31 cellular contexts compared by ENCODE assay signal in genomic region chrX:1416965-1417760, GRCh38. TPM values are rescaled to one million over a fixed set of nuclear protein-coding genes. Genes with fewer than 3 reads are reported as not detected.
A peak's percentile ranks its signal among the peaks of the same experiment; 100 is the strongest.
DNase-seq lines count a peak whose midpoint lies in the region; ATAC-seq, FAIRE-seq and TF ChIP-seq lines count a peak whose summit lies in the region.
"Had no signal": no experiment of that assay in that cellular context is flagged by ENCODE, and none has a peak within 500 bp of the region (broad histone marks: within the 10 kb centered on the region; RNA-seq: fewer than 3 reads in every experiment).

No MANE protein-coding gene starts in this region.

- peaks cover 25% of the 10 kb centered on the region; the same call in 2 of the 3 replicates for H3K36me3 ChIP-seq in K562 (ENCODE audit: control insufficient read depth, insufficient read depth, low read length)
- peaks cover 48 to 66% of the 10 kb centered on the region in 2 experiments for H3K36me3 ChIP-seq in trophoblast cell (ENCODE audit: control insufficient read depth in 1 of 2, insufficient read depth in 2 of 2, low read length in 2 of 2)
- H3K36me3 ChIP-seq: colonic mucosa had no signal

- no peak for TF ChIP-seq RAD21 in K562 (CRISPR knock-in tag; conservative IDR thresholded peaks at IDR 0.05 in 1 of 2, IDR thresholded peaks at IDR 0.05 in 1 of 2)

- H3K9me3 Mint-ChIP-seq in activated CD4-positive, alpha-beta T cell treated with anti-CD3 and anti-CD28 coated beads, Interleukin-2, amount 10 ng/mL, durations not matched to agents 7 days and 5 days, result peaks cover 13% of the 10 kb centered on the region

- no peak overlapping the region; the same call in 2 of the 3 replicates for H3K27ac ChIP-seq in K562 (ENCODE audit: extremely low read depth, low read depth, low read length)
- no peak overlapping the region for H3K27ac ChIP-seq in trophoblast cell (ENCODE audit: low read depth, low read length)
- H3K27ac ChIP-seq: ascending aorta, colonic mucosa, left lung, neural progenitor cell, parathyroid adenoma, PC-9, VCaP had no signal

- TF ChIP-seq POLR2A in GM18505 (IDR thresholded peaks at IDR 0.05; ENCODE audit: borderline replicate concordance, extremely low read depth, insufficient read depth, insufficient read length) (peak; percentile 2), K562 (conservative IDR thresholded peaks at IDR 0.05) (peak; percentile 60)

- no peak for TF ChIP-seq CTCF in K562 (IDR thresholded peaks at IDR 0.05 in 2 of 3, conservative IDR thresholded peaks at IDR 0.05 in 1 of 3; ENCODE audit: insufficient read depth in 2 of 3, low read depth in 1 of 3, low read length in 3 of 3)

- no peaks in the 10 kb centered on the region for H4K20me1 ChIP-seq in K562 (replicated peaks; ENCODE audit: control insufficient read depth, insufficient read depth, low read length)

- CTCF ChIA-PET in activated CD4-positive, alpha-beta T cell treated with anti-CD3 and anti-CD28 coated beads, Interleukin-2, amount 10 ng/mL, durations not matched to agents 7 days and 5 days (lab: Charles Lee), result no interaction called here
- CTCF ChIA-PET in K562 (lab: Yijun Ruan, JAX; ENCODE audit: low intra/inter-chr PET ratio), result no interaction called here

- FAIRE-seq in K562 (lab: Jason Lieb, UNC), result no peak
- FAIRE-seq: G401.6, GM19239, islet of Langerhans, urothelium cell line had no signal

- POLR2A ChIA-PET in activated CD4-positive, alpha-beta T cell treated with anti-CD3 and anti-CD28 coated beads, Interleukin-2, amount 10 ng/mL, durations not matched to agents 7 days and 5 days (lab: Charles Lee), result no interaction called here
- POLR2A ChIA-PET in K562 (lab: Yijun Ruan, JAX), result no interaction called here

- H3K9me1 ChIP-seq in K562 (ENCODE audit: control insufficient read depth, insufficient read depth, low read length), result no peaks in the 10 kb centered on the region

- 90% methylated on average over 10 of the region's 14 CpGs for WGBS in K562 (ENCODE audit: insufficient coverage, low coverage, missing lambda C conversion rate)
- no CpG with 5 or more reads among the region's 14 CpGs for WGBS in trophoblast cell (ENCODE audit: extremely low coverage, insufficient coverage, insufficient read length)

- H3K14ac ChIP-seq in trophoblast cell (ENCODE audit: low read length), result no peak overlapping the region

- no peak overlapping the region for H3K4ac ChIP-seq in trophoblast cell (ENCODE audit: low read depth, low read length)

- H4K8ac ChIP-seq in trophoblast cell (ENCODE audit: low read depth, low read length), result no peak overlapping the region

- intact Hi-C loops in K562 (cut with micrococcal nuclease), result no loop called here

- no peaks in the 10 kb centered on the region for H3K4me1 Mint-ChIP-seq in activated CD4-positive, alpha-beta T cell treated with anti-CD3 and anti-CD28 coated beads, Interleukin-2, amount 10 ng/mL, durations not matched to agents 7 days and 5 days
- H3K4me1 Mint-ChIP-seq: activated CD4-positive, alpha-beta T cell treated with anti-CD3 and anti-CD28 coated beads, Interleukin-2, amount 10 ng/mL, durations not matched to agents 24 days and 14 days; neural progenitor cell had no signal

- in situ Hi-C loops in K562 (cut with MboI), result no loop called here

- H3K27me3 Mint-ChIP-seq in activated CD4-positive, alpha-beta T cell treated with anti-CD3 and anti-CD28 coated beads, Interleukin-2, amount 10 ng/mL, durations not matched to agents 7 days and 5 days, result no peaks in the 10 kb centered on the region
- H3K27me3 Mint-ChIP-seq: activated CD4-positive, alpha-beta T cell treated with anti-CD3 and anti-CD28 coated beads, Interleukin-2, amount 10 ng/mL, durations not matched to agents 24 days and 14 days; activated naive CD8-positive, alpha-beta T cell had no signal

- no peak overlapping the region for H3K18ac ChIP-seq in trophoblast cell (ENCODE audit: low read length)

- H2BK12ac ChIP-seq in trophoblast cell (ENCODE audit: low read length), result no peak overlapping the region

- H2BK5ac ChIP-seq in trophoblast cell (ENCODE audit: low read depth, low read length, poor library complexity), result no peak overlapping the region

- H3K4me1 ChIP-seq in K562 (replicated peaks in 1 of 2; ENCODE audit: control insufficient read depth in 2 of 2, insufficient read depth in 2 of 2, low read length in 2 of 2) (peaks cover 0 to 9% of the 10 kb centered on the region in 2 experiments; a peak in 2 of 5 replicates), trophoblast cell (ENCODE audit: control insufficient read depth in 1 of 2, insufficient read depth in 2 of 2, low read length in 2 of 2) (no peaks in the 10 kb centered on the region)
- H3K4me1 ChIP-seq: ascending aorta, colonic mucosa, left lung, parathyroid adenoma had no signal

- no peak overlapping the region for H2BK120ac ChIP-seq in trophoblast cell (ENCODE audit: insufficient read depth, low read length, poor library complexity)

- no peaks in the 10 kb centered on the region for H3K79me1 ChIP-seq in trophoblast cell (ENCODE audit: low read length)

- H3K9me3 ChIP-seq in K562 (replicated peaks; ENCODE audit: control insufficient read depth, insufficient read depth, low read depth, low read length) (no peaks in the 10 kb centered on the region), trophoblast cell (ENCODE audit: insufficient read depth, low read depth, low read length) (peaks cover 21% of the 10 kb centered on the region)
- H3K9me3 ChIP-seq: colonic mucosa had no signal

- DNase-seq in activated CD4-positive, alpha-beta T cell treated with anti-CD3 and anti-CD28 coated beads for 48 hours, result peak; percentile 1
- no peak for DNase-seq in activated CD4-positive, alpha-beta T cell treated with anti-CD3 and anti-CD28 coated beads, Interleukin-2, amount 10 ng/mL, durations not matched to agents 7 days and 5 days
- DNase-seq in K562 (ENCODE audit: extremely low read depth in 1 of 4, low spot score in 3 of 4) (no peak), trophoblast cell (no peak), NCI-H1930 (lab: John Stamatoyannopoulos, UW) (no peak)
- DNase-seq: activated CD4-positive, alpha-beta T cell treated with anti-CD3 and anti-CD28 coated beads, Interleukin-2, amount 10 ng/mL, durations not matched to agents 24 days and 14 days; colonic mucosa; effector CD8-positive, alpha-beta T cell; H7; Kasumi-1; mesendoderm; NCI-H1417 treated with DMSO at 0.1 percent for 48 hours; NCI-H345; PC-9; SHP77; stimulated activated CD4-positive, alpha-beta T cell treated with anti-CD3 and anti-CD28 coated beads, Interleukin-1b, Interleukin-23, amount 100 ng/mL, for 48 hours; stimulated activated naive CD8-positive, alpha-beta T cell treated with anti-CD3 and anti-CD28 coated beads, Interleukin-15, Interleukin-2, amounts not matched to agents 100 U/mL and 50 U/mL, for 24 hours had no signal

- peaks cover 46% of the 10 kb centered on the region for H3K36me3 Mint-ChIP-seq in activated CD4-positive, alpha-beta T cell treated with anti-CD3 and anti-CD28 coated beads, Interleukin-2, amount 10 ng/mL, durations not matched to agents 7 days and 5 days (ENCODE audit: low read depth)

- no peak overlapping the region for H2AK5ac ChIP-seq in trophoblast cell (ENCODE audit: low read length)

- no TSS peak for BruUV-seq in K562 (replicated peaks; lab: Mats Ljungman, UMichigan)

- TF ChIP-seq EP300 in K562 (IDR thresholded peaks at IDR 0.05; ENCODE audit: low read length), result no peak

- no peaks in the 10 kb centered on the region for H3K27me3 ChIP-seq in K562 (ENCODE audit: control insufficient read depth in 2 of 2, insufficient read depth in 2 of 2, low read length in 2 of 2)
- H3K27me3 ChIP-seq in trophoblast cell (ENCODE audit: insufficient read depth, low read length), result no peaks in the 10 kb centered on the region
- H3K27me3 ChIP-seq: ascending aorta, colonic mucosa, left lung, neural progenitor cell had no signal

- H2AFZ ChIP-seq in K562 (ENCODE audit: low read depth, low read length) (no peak overlapping the region), trophoblast cell (ENCODE audit: insufficient read depth, low read length, poor library complexity) (no peak overlapping the region)
- H2AFZ ChIP-seq: neural progenitor cell, parathyroid adenoma, PC-9 had no signal

- H3K27ac Mint-ChIP-seq in activated CD4-positive, alpha-beta T cell treated with anti-CD3 and anti-CD28 coated beads, Interleukin-2, amount 10 ng/mL, durations not matched to agents 7 days and 5 days, result no peak overlapping the region
- H3K27ac Mint-ChIP-seq: activated CD4-positive, alpha-beta T cell treated with anti-CD3 and anti-CD28 coated beads, Interleukin-2, amount 10 ng/mL, durations not matched to agents 24 days and 14 days; activated naive CD8-positive, alpha-beta T cell; neural progenitor cell had no signal

- no peak overlapping the region for H3K9ac ChIP-seq in K562 (ENCODE audit: insufficient read depth in 1 of 2, low read depth in 2 of 2, low read length in 2 of 2)
- no peak overlapping the region for H3K9ac ChIP-seq in trophoblast cell (ENCODE audit: low read length)
- H3K9ac ChIP-seq: neural progenitor cell, parathyroid adenoma had no signal

- no peak overlapping the region for H3K4me3 Mint-ChIP-seq in activated CD4-positive, alpha-beta T cell treated with anti-CD3 and anti-CD28 coated beads, Interleukin-2, amount 10 ng/mL, durations not matched to agents 7 days and 5 days
- H3K4me3 Mint-ChIP-seq: activated CD4-positive, alpha-beta T cell treated with anti-CD3 and anti-CD28 coated beads, Interleukin-2, amount 10 ng/mL, durations not matched to agents 24 days and 14 days; activated naive CD8-positive, alpha-beta T cell; neural progenitor cell had no signal

- ATAC-seq in GM18505 (IDR thresholded peaks at IDR 0.05; ENCODE audit: unreplicated experiment) (no peak), K562 (no peak), HG02885 (IDR thresholded peaks at IDR 0.05; ENCODE audit: poor library complexity, unreplicated experiment) (no peak), GM21786 (IDR thresholded peaks at IDR 0.05; ENCODE audit: unreplicated experiment) (no peak)
- ATAC-seq: left lung; stimulated activated naive CD8-positive, alpha-beta T cell treated with anti-CD3 and anti-CD28 coated beads, Interleukin-15, Interleukin-2, amounts not matched to agents 100 U/mL and 50 U/mL, for 24 hours had no signal

- H3K23ac ChIP-seq in trophoblast cell (ENCODE audit: low read length), result no peak overlapping the region

- no peak overlapping the region for H4K12ac ChIP-seq in trophoblast cell (ENCODE audit: low read depth, low read length)

- no peak overlapping the region for H3K4me3 ChIP-seq in K562
- peak overlapping the region; percentile 60 for H3K4me3 ChIP-seq in trophoblast cell (ENCODE audit: low read depth, low read length)
- H3K4me3 ChIP-seq: ascending aorta, colonic mucosa, left lung, neural progenitor cell, PC-9, smooth muscle cell had no signal

- H3K4me2 ChIP-seq in K562 (ENCODE audit: insufficient read depth, low read length) (no peak overlapping the region), trophoblast cell (ENCODE audit: low read length) (no peak overlapping the region)
- H3K4me2 ChIP-seq: neural progenitor cell, PC-9, smooth muscle cell had no signal

- H3K79me2 ChIP-seq in K562 (ENCODE audit: control insufficient read depth, insufficient read depth, low read length) (no peaks in the 10 kb centered on the region), trophoblast cell (ENCODE audit: control insufficient read depth, insufficient read depth, low read length, poor library complexity) (no peaks in the 10 kb centered on the region)
- H3K79me2 ChIP-seq: parathyroid adenoma had no signal

- H4K91ac ChIP-seq in trophoblast cell (ENCODE audit: low read depth, low read length), result no peak overlapping the region

RNA-seq across cellular contexts. Expression of gene SLC25A6, which starts 25.2 kb away (rescaled TPM):
- total RNA-seq in activated CD4-positive, alpha-beta T cell treated with anti-CD3 and anti-CD28 coated beads, Interleukin-2, amount 10 ng/mL, durations not matched to agents 7 days and 5 days, result 100 to 1,000 TPM; 259 to 261 TPM
- total RNA-seq in K562 (2011; cell fraction: chromatin; rRNA removed; ENCODE audit: low replicate concordance), result 32.2 and 125 TPM in 2 replicates
- total RNA-seq in K562 (2011; cell fraction: nucleolus; rRNA removed), result 167 and 186 TPM in 2 replicates
- total RNA-seq in K562 (2011; cell fraction: nucleoplasm; rRNA removed), result 94.8 and 148 TPM in 2 replicates
- total RNA-seq in K562 (2014; rRNA removed) (150 and 196 TPM in 2 replicates), K562 (2014; rRNA removed; fragmentation: Illumina TruSeq; extraction: Trizol) (43.0 and 58.7 TPM in 2 replicates), K562 (2015; rRNA removed; fragmentation: Illumina TruSeq; extraction: Trizol) (177 and 181 TPM in 2 replicates), K562 (2021) (318 and 330 TPM in 2 replicates)
- polyA plus RNA-seq in K562 (2011; rRNA removed) (129 and 261 TPM in 2 replicates), K562 (2014; fragmentation: Illumina TruSeq; extraction: Trizol) (118 and 276 TPM in 2 replicates), K562 (2014; fragmentation: Nextera tagmentation; extraction: Ambion mirVana) (10 to 100 TPM; 24.6 to 39.3 TPM), K562 (2014; rRNA removed) (260 and 272 TPM in 2 replicates)
- 445 and 542 TPM in 2 replicates for polyA plus RNA-seq in K562 (2011; cell fraction: cytosol; rRNA removed)
- 114 and 138 TPM in 2 replicates for polyA plus RNA-seq in K562 (2011; cell fraction: nucleus; rRNA removed)
- polyA plus RNA-seq in K562 (2012), result 340 and 778 TPM in 2 replicates
- polyA minus RNA-seq in K562 (2011; rRNA and poly(A)+ RNA removed), result 84.2 and 86.4 TPM in 2 replicates
- polyA minus RNA-seq in K562 (2011; cell fraction: cytosol; rRNA and poly(A)+ RNA removed), result 213 and 368 TPM in 2 replicates
- polyA minus RNA-seq in K562 (2011; cell fraction: nucleus; rRNA and poly(A)+ RNA removed), result 69.5 and 102 TPM in 2 replicates
- polyA plus RNA-seq in trophoblast cell (2013), result 444 and 461 TPM in 2 replicates

RNA-seq across cellular contexts. Expression of gene ASMTL, which starts 35.5 kb away (rescaled TPM):
- total RNA-seq in activated CD4-positive, alpha-beta T cell treated with anti-CD3 and anti-CD28 coated beads, Interleukin-2, amount 10 ng/mL, durations not matched to agents 7 days and 5 days, result 10 to 100 TPM; 30.7 to 33.9 TPM
- total RNA-seq in K562 (2011; cell fraction: chromatin; rRNA removed; ENCODE audit: low replicate concordance), result 21.1 and 30.0 TPM in 2 replicates
- total RNA-seq in K562 (2011; cell fraction: nucleolus; rRNA removed), result 19.0 and 21.1 TPM in 2 replicates
- total RNA-seq in K562 (2011; cell fraction: nucleoplasm; rRNA removed), result 16.6 and 25.3 TPM in 2 replicates
- total RNA-seq in K562 (2014; rRNA removed) (11.8 and 12.2 TPM in 2 replicates), K562 (2014; rRNA removed; fragmentation: Illumina TruSeq; extraction: Trizol) (3.9 and 4.4 TPM in 2 replicates), K562 (2015; rRNA removed; fragmentation: Illumina TruSeq; extraction: Trizol) (7.1 and 8.2 TPM in 2 replicates), K562 (2021) (18.0 and 20.6 TPM in 2 replicates)
- polyA plus RNA-seq in K562 (2011; rRNA removed) (7.8 and 13.9 TPM in 2 replicates), K562 (2014; fragmentation: Illumina TruSeq; extraction: Trizol) (7.6 and 11.9 TPM in 2 replicates), K562 (2014; fragmentation: Nextera tagmentation; extraction: Ambion mirVana) (1 to 10 TPM in 1 of 2 experiments, under 1 TPM in 1; 0.56 to 1.2 TPM), K562 (2014; rRNA removed) (17.1 and 20.3 TPM in 2 replicates)
- polyA plus RNA-seq in K562 (2011; cell fraction: cytosol; rRNA removed), result 11.3 and 16.3 TPM in 2 replicates
- 15.2 and 17.1 TPM in 2 replicates for polyA plus RNA-seq in K562 (2011; cell fraction: nucleus; rRNA removed)
- 12.1 and 26.9 TPM in 2 replicates for polyA plus RNA-seq in K562 (2012)
- polyA minus RNA-seq in K562 (2011; rRNA and poly(A)+ RNA removed), result 5.0 and 5.6 TPM in 2 replicates
- polyA minus RNA-seq in K562 (2011; cell fraction: cytosol; rRNA and poly(A)+ RNA removed), result 6.2 and 11.7 TPM in 2 replicates
- 5.3 and 7.9 TPM in 2 replicates for polyA minus RNA-seq in K562 (2011; cell fraction: nucleus; rRNA and poly(A)+ RNA removed)
- polyA plus RNA-seq in trophoblast cell (2013), result 25.0 and 26.2 TPM in 2 replicates
